ENCODE assay signal across 3 cellular contexts in genomic region chr16:27168790-27169189, GRCh38.
"Had no signal": no experiment of that assay in that cellular context is flagged by ENCODE, and none has a peak within 500 bp of the region (broad histone marks: within the 10 kb centered on the region; RNA-seq: fewer than 3 reads in every experiment).

No MANE protein-coding gene starts in this region.

- DNase-seq: right cardiac atrium had no signal

- ATAC-seq: right cardiac atrium had no signal

- H3K36me3 Mint-ChIP-seq: mesothelial cell of epicardium had no signal

- H3K4me1 Mint-ChIP-seq: mesothelial cell of epicardium, neural crest cell had no signal

- H3K27ac Mint-ChIP-seq: mesothelial cell of epicardium had no signal

- H3K4me3 Mint-ChIP-seq: mesothelial cell of epicardium, neural crest cell had no signal
